Comparison of ENCODE assay signal across 9 cellular contexts in genomic region chr3:11582123-11582968, GRCh38.
A peak's percentile ranks its signal among the peaks of the same experiment; 100 is the strongest.
DNase-seq lines count a peak whose midpoint lies in the region; ATAC-seq and TF ChIP-seq lines count a peak whose summit lies in the region.
"Had no signal": no experiment of that assay in that cellular context is flagged by ENCODE, and none has a peak within 500 bp of the region (broad histone marks: within the 10 kb centered on the region; RNA-seq: fewer than 3 reads in every experiment).

No MANE protein-coding gene starts in this region.

- H3K27me3 ChIP-seq in MG63 (no peaks in the 10 kb centered on the region), hepatocyte (no peaks in the 10 kb centered on the region), rectal smooth muscle tissue (ENCODE audit: control insufficient read depth, insufficient read depth, low read length) (no peaks in the 10 kb centered on the region), MM.1S (replicated peaks; ENCODE audit: insufficient read depth, low read length) (no peaks in the 10 kb centered on the region)

- H2AFZ ChIP-seq in hepatocyte: no peak overlapping the region
- no peak overlapping the region for H2AFZ ChIP-seq in MM.1S (ENCODE audit: low read length)

- no peaks in the 10 kb centered on the region for H3F3A ChIP-seq in MM.1S (ENCODE audit: insufficient read depth, low read length)

- H3K27ac ChIP-seq in hepatocyte (peak overlapping the region; percentile 86), rectal smooth muscle tissue (ENCODE audit: low read depth, low read length) (peak overlapping the region; percentile 75), MM.1S (ENCODE audit: low read length) (no peak overlapping the region)
- H3K27ac ChIP-seq: A549 had no signal

- peak overlapping the region; percentile 49 for H3K9ac ChIP-seq in rectal smooth muscle tissue (ENCODE audit: low read length)
- no peak overlapping the region for H3K9ac ChIP-seq in MM.1S (ENCODE audit: low read length)

- ATAC-seq in HG03565 (IDR thresholded peaks at IDR 0.05; ENCODE audit: unreplicated experiment): no peak

- WGBS in hepatocyte (ENCODE audit: low lambda C conversion rate, missing lambda C conversion rate): 14% methylated on average over 14 of the region's 14 CpGs

- H3K9me3 ChIP-seq in MG63 (no peaks in the 10 kb centered on the region), hepatocyte (ENCODE audit: low read depth) (no peaks in the 10 kb centered on the region), MM.1S (replicated peaks; ENCODE audit: insufficient read depth, low read length) (no peaks in the 10 kb centered on the region)
- H3K9me3 ChIP-seq: A549 had no signal

- H3K36me3 ChIP-seq in MG63 (no peaks in the 10 kb centered on the region; the same call in 1 of the 2 replicates), hepatocyte (replicated peaks; ENCODE audit: insufficient read depth, low read depth) (no peaks in the 10 kb centered on the region), rectal smooth muscle tissue (ENCODE audit: control insufficient read depth, insufficient read depth, low read length) (no peaks in the 10 kb centered on the region), MM.1S (replicated peaks; ENCODE audit: insufficient read depth, low read length) (no peaks in the 10 kb centered on the region)

- H3K9me2 ChIP-seq in hepatocyte (replicated peaks; ENCODE audit: insufficient read depth): no peaks in the 10 kb centered on the region
- H3K9me2 ChIP-seq in MM.1S (replicated peaks; ENCODE audit: insufficient read depth, low read length): no peaks in the 10 kb centered on the region

- H3K4me1 ChIP-seq in hepatocyte (ENCODE audit: insufficient read depth): peaks cover 41% of the 10 kb centered on the region
- H3K4me1 ChIP-seq in rectal smooth muscle tissue (ENCODE audit: control insufficient read depth, insufficient read depth, low read length): peaks cover 20% of the 10 kb centered on the region
- H3K4me1 ChIP-seq in MM.1S (ENCODE audit: low read length): no peaks in the 10 kb centered on the region

- H3K4me2 ChIP-seq in hepatocyte: peak overlapping the region; percentile 75
- H3K4me2 ChIP-seq in MM.1S (ENCODE audit: low read depth, low read length): no peak overlapping the region
- H3K4me2 ChIP-seq: A549 had no signal

- in situ Hi-C loops in astrocyte of the cerebellum (cut with HindIII; ENCODE audit: low sequenced_read_pairs): no loop called here

- DNase-seq in NCI-H1105 treated with DMSO at 0.1 percent for 48 hours (lab: John Stamatoyannopoulos, UW): peak; percentile 24
- DNase-seq in NCI-H1105 (lab: John Stamatoyannopoulos, UW): no peak
- DNase-seq in MG63: peak; percentile 75
- peak; percentile 89 for DNase-seq in astrocyte of the cerebellum (ENCODE audit: low read depth)
- DNase-seq in hepatocyte (ENCODE audit: low spot score): peak; percentile 82
- DNase-seq in MM.1S: no peak

- H4K20me1 ChIP-seq in hepatocyte (ENCODE audit: insufficient read depth, poor library complexity, severe bottlenecking) (peaks cover 38% of the 10 kb centered on the region), MM.1S (ENCODE audit: insufficient read depth, low read length) (no peaks in the 10 kb centered on the region; the same call in 1 of the 2 replicates)

- H3K4me3 ChIP-seq in MG63: peak overlapping the region; percentile 33
- peak overlapping the region; percentile 33 for H3K4me3 ChIP-seq in astrocyte of the cerebellum (ENCODE audit: low read depth, low read length)
- peak overlapping the region; percentile 3 for H3K4me3 ChIP-seq in hepatocyte
- H3K4me3 ChIP-seq in rectal smooth muscle tissue (ENCODE audit: low read length): peak overlapping the region; percentile 59
- H3K4me3 ChIP-seq in MM.1S (ENCODE audit: low read length): no peak overlapping the region
- H3K4me3 ChIP-seq: A549 had no signal

- H3K79me2 ChIP-seq in hepatocyte: peaks cover 94% of the 10 kb centered on the region
- H3K79me2 ChIP-seq in MM.1S (ENCODE audit: low read length): peaks cover 68% of the 10 kb centered on the region

- TF ChIP-seq CTCF in astrocyte of the cerebellum (IDR thresholded peaks at IDR 0.05; ENCODE audit: low read depth, low read length, missing control alignments) (no peak), hepatocyte (IDR thresholded peaks at IDR 0.05; ENCODE audit: poor library complexity) (no peak), MM.1S (IDR thresholded peaks at IDR 0.05; ENCODE audit: low read length) (no peak)

Comparison
In these comparisons a context has a peak if more than half of its experiments do, and no peak if none do; other contexts are left out.
1. DNase-seq: peak in NCI-H1105 treated with DMSO at 0.1 percent for 48 hours (single experiment), MG63 (single experiment), astrocyte of the cerebellum (single experiment) and hepatocyte (single experiment); none in NCI-H1105 (single experiment) and MM.1S (single experiment).